ENCODE assay signal across 16 cellular contexts in genomic region chr18:24232814-24233213, GRCh38.
DNase-seq lines count a peak whose midpoint lies in the region; ATAC-seq, FAIRE-seq and TF ChIP-seq lines count a peak whose summit lies in the region.
"Had no signal": no experiment of that assay in that cellular context is flagged by ENCODE, and none has a peak within 500 bp of the region (broad histone marks: within the 10 kb centered on the region; RNA-seq: fewer than 3 reads in every experiment).

No MANE protein-coding gene starts in this region.

- FAIRE-seq in GM19239 (lab: Jason Lieb, UNC), result no peak
- FAIRE-seq: H54, K562 had no signal

- POLR2A ChIA-PET in PC-3 (lab: Charles Lee; ENCODE audit: unreplicated experiment) (no interaction called here), SK-N-SH (lab: Yijun Ruan, JAX) (no interaction called here)

- ATAC-seq in PC-3, result no peak
- no peak for ATAC-seq in HG02623 (IDR thresholded peaks at IDR 0.05; ENCODE audit: unreplicated experiment)
- ATAC-seq: K562 had no signal

- no peaks in the 10 kb centered on the region for H3K9me3 ChIP-seq in PC-3 (ENCODE audit: low read length)
- no peaks in the 10 kb centered on the region for H3K9me3 ChIP-seq in esophagus squamous epithelium
- no peaks in the 10 kb centered on the region for H3K9me3 ChIP-seq in tibial artery
- H3K9me3 ChIP-seq in SK-N-SH, result no peaks in the 10 kb centered on the region

- CTCF ChIA-PET in PC-3 (lab: Charles Lee), result no interaction called here
- CTCF ChIA-PET in SK-N-SH (lab: Yijun Ruan, JAX), result no interaction called here

- peak overlapping the region; percentile 84 for H3K27ac ChIP-seq in PC-3 (ENCODE audit: low read length)
- peak overlapping the region in 3 of 4 donors; percentile 49 to 64 (median 62) for H3K27ac ChIP-seq in esophagus squamous epithelium
- H3K27ac ChIP-seq in rectal smooth muscle tissue (ENCODE audit: low read depth, low read length), result peak overlapping the region; percentile 67
- peak overlapping the region; percentile 14 to 40 for H3K27ac ChIP-seq in tibial artery
- H3K27ac ChIP-seq in SK-N-SH (ENCODE audit: low read depth in 2 of 2, low read length in 1 of 2), result no peak overlapping the region; a peak in 1 of 4 replicates

- intact Hi-C loops in PC-3 (cut with micrococcal nuclease), result loop anchor here (1.0 to 5.0 kb wide), 4 partner anchors 20 to 124 kb away; no protein-coding TSS in a partner anchor
- intact Hi-C loops in esophagus squamous epithelium (cut with DNase I), result no loop called here
- intact Hi-C loops in tibial artery (cut with DNase I; ENCODE audit: low total_unique reads), result no loop called here

- H3K9me2 ChIP-seq in PC-3 (replicated peaks; ENCODE audit: low read length) (no peaks in the 10 kb centered on the region), SK-N-SH (no peaks in the 10 kb centered on the region)

- 86 to 94% methylated on average over 5 of the region's 5 CpGs for whole genome bisulfite sequencing in esophagus squamous epithelium, 2 donors
- WGBS in SK-N-SH (ENCODE audit: low lambda C conversion rate), result 96% methylated on average over 5 of the region's 5 CpGs

- H3K4me3 ChIP-seq in PC-3 (ENCODE audit: low read length) (no peak overlapping the region), esophagus squamous epithelium (no peak overlapping the region), rectal smooth muscle tissue (ENCODE audit: low read length) (no peak overlapping the region), tibial artery (no peak overlapping the region), SK-N-SH (ENCODE audit: low read depth in 2 of 2, low read length in 1 of 2) (no peak overlapping the region)
- H3K4me3 ChIP-seq: K562 had no signal

- H3K36me3 ChIP-seq in PC-3 (ENCODE audit: low read depth, low read length) (peaks cover 8% of the 10 kb centered on the region), esophagus squamous epithelium (peaks cover 0 to 31% (median 0%) of the 10 kb centered on the region in 3 donors), rectal smooth muscle tissue (ENCODE audit: control insufficient read depth, insufficient read depth, low read length) (no peaks in the 10 kb centered on the region), tibial artery (peaks cover 15 to 27% (median 20%) of the 10 kb centered on the region in 3 donors), SK-N-SH (replicated peaks in 1 of 2; ENCODE audit: control insufficient read depth in 1 of 2, insufficient read depth in 2 of 2, low read length in 1 of 2) (peaks cover 13 to 22% of the 10 kb centered on the region in 2 experiments)

- BruUV-seq in PC-3 (replicated peaks; lab: Mats Ljungman, UMichigan), result no TSS peak

- no peak for TF ChIP-seq EP300 in SK-N-SH (IDR thresholded peaks at IDR 0.05; ENCODE audit: borderline replicate concordance in 1 of 2, low read depth in 1 of 2, low read length in 1 of 2)

- TF ChIP-seq POLR2A in esophagus squamous epithelium (IDR thresholded peaks at IDR 0.05), result no peak

- H3K27me3 ChIP-seq in PC-3 (ENCODE audit: low read length) (no peaks in the 10 kb centered on the region), esophagus squamous epithelium (no peaks in the 10 kb centered on the region), rectal smooth muscle tissue (ENCODE audit: control insufficient read depth, insufficient read depth, low read length) (no peaks in the 10 kb centered on the region), tibial artery (no peaks in the 10 kb centered on the region), SK-N-SH (ENCODE audit: insufficient read depth) (no peaks in the 10 kb centered on the region)

- H3F3A ChIP-seq in PC-3 (ENCODE audit: low read length, unreplicated experiment) (peaks cover 13% of the 10 kb centered on the region), SK-N-SH (replicated peaks; ENCODE audit: insufficient read depth) (peaks cover 11% of the 10 kb centered on the region)

- TF ChIP-seq CTCF in PC-3 (conservative IDR thresholded peaks at IDR 0.05; ENCODE audit: low read depth, low read length) (no peak), esophagus squamous epithelium (IDR thresholded peaks at IDR 0.05) (no peak), tibial artery (IDR thresholded peaks at IDR 0.05) (no peak), SK-N-SH (IDR thresholded peaks at IDR 0.05) (no peak)

- H3K79me2 ChIP-seq in PC-3 (ENCODE audit: low read length), result peaks cover 14% of the 10 kb centered on the region
- H3K79me2 ChIP-seq in SK-N-SH (ENCODE audit: insufficient read depth), result peaks cover 3% of the 10 kb centered on the region; the same call in 1 of the 2 replicates

- H4K20me1 ChIP-seq in PC-3 (ENCODE audit: low read length) (no peaks in the 10 kb centered on the region), SK-N-SH (ENCODE audit: insufficient read depth) (no peaks in the 10 kb centered on the region)

- no peak for TF ChIP-seq RAD21 in SK-N-SH (IDR thresholded peaks at IDR 0.05; ENCODE audit: low read length)

- H3K4me2 ChIP-seq in PC-3 (ENCODE audit: low read length), result peak overlapping the region; percentile 26; the same call in 1 of the 2 replicates
- H3K4me2 ChIP-seq in SK-N-SH, result no peak overlapping the region

- H2AFZ ChIP-seq in PC-3 (ENCODE audit: low read length), result no peak overlapping the region
- H2AFZ ChIP-seq in SK-N-SH (ENCODE audit: low read depth), result no peak overlapping the region

- H3K4me1 ChIP-seq in PC-3 (ENCODE audit: insufficient read depth, low read length) (peaks cover 51% of the 10 kb centered on the region), esophagus squamous epithelium (peaks cover 0 to 29% (median 6%) of the 10 kb centered on the region in 3 donors), rectal smooth muscle tissue (ENCODE audit: control insufficient read depth, insufficient read depth, low read length) (peaks cover 17% of the 10 kb centered on the region), tibial artery (peaks cover 0 to 27% (median 13%) of the 10 kb centered on the region in 4 donors), SK-N-SH (ENCODE audit: control insufficient read depth in 1 of 2, insufficient read depth in 2 of 2, low read depth in 1 of 2, low read length in 1 of 2) (peaks cover 0 to 11% of the 10 kb centered on the region in 2 experiments; a peak in 2 of 4 replicates)

- H3K9ac ChIP-seq in PC-3 (ENCODE audit: low read length) (no peak overlapping the region), rectal smooth muscle tissue (ENCODE audit: low read length) (no peak overlapping the region), SK-N-SH (no peak overlapping the region)

- DNase-seq in PC-3, result no peak
- DNase-seq in esophagus squamous epithelium (lab: John Stamatoyannopoulos, UW), result no peak
- DNase-seq in tibial artery, result no peak
- DNase-seq in SK-N-SH, result no peak
- DNase-seq in GM19239 (ENCODE audit: insufficient read length, low spot score), result no peak
- DNase-seq: C1 segment of cervical spinal cord; NCI-H1436; NCI-H2029 treated with DMSO at 0.1 percent for 48 hours; NCI-H2227 treated with DMSO at 0.1 percent for 48 hours; NCI-H524 treated with DMSO at 0.1 percent for 48 hours; NK-92 treated with Interleukin-12 subunit alpha and Interleukin-12 subunit beta, amount 100 ng/mL, for 24 hours; SHP77 had no signal

TF ChIP-seq in SK-N-SH, 30 proteins besides CTCF, POLR2A, EP300 and RAD21 (continues in another document):
- no peak for TF ChIP-seq POLR2AphosphoS5 (IDR thresholded peaks at IDR 0.05; ENCODE audit: low read depth, low read length)
- no peak for TF ChIP-seq YY1 (IDR thresholded peaks at IDR 0.05; ENCODE audit: low read depth)
- no peak for TF ChIP-seq NFIC (IDR thresholded peaks at IDR 0.05; ENCODE audit: borderline replicate concordance)
- TF ChIP-seq RFX5 (IDR thresholded peaks at IDR 0.05; ENCODE audit: low read length), result no peak
- TF ChIP-seq TEAD4 (IDR thresholded peaks at IDR 0.05; ENCODE audit: borderline replicate concordance, insufficient read depth), result no peak
- no peak for TF ChIP-seq SMC3 (IDR thresholded peaks at IDR 0.05; ENCODE audit: low read depth, low read length)
- TF ChIP-seq, protein P1, sequence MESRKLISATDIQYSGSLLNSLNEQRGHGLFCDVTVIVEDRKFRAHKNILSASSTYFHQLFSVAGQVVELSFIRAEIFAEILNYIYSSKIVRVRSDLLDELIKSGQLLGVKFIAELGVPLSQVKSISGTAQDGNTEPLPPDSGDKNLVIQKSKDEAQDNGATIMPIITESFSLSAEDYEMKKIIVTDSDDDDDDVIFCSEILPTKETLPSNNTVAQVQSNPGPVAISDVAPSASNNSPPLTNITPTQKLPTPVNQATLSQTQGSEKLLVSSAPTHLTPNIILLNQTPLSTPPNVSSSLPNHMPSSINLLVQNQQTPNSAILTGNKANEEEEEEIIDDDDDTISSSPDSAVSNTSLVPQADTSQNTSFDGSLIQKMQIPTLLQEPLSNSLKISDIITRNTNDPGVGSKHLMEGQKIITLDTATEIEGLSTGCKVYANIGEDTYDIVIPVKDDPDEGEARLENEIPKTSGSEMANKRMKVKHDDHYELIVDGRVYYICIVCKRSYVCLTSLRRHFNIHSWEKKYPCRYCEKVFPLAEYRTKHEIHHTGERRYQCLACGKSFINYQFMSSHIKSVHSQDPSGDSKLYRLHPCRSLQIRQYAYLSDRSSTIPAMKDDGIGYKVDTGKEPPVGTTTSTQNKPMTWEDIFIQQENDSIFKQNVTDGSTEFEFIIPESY (IDR thresholded peaks at IDR 0.05; ENCODE audit: borderline replicate concordance, low read depth), result no peak
- no peak for TF ChIP-seq MEF2A (IDR thresholded peaks at IDR 0.05; ENCODE audit: borderline replicate concordance, low read depth)
- TF ChIP-seq GABPA (IDR thresholded peaks at IDR 0.05; ENCODE audit: low read depth), result no peak

Comparison
In these comparisons a context has a peak if more than half of its experiments do, and no peak if none do; other contexts are left out.
1. H3K27ac ChIP-seq: peak in PC-3 (single experiment), esophagus squamous epithelium (3 of 4), rectal smooth muscle tissue (single experiment) and tibial artery (2 of 2); none in SK-N-SH (0 of 2).